ENCODE assay signal across 18 cellular contexts in genomic region chr7:151611041-151611440, GRCh38.
"Had no signal": no experiment of that assay in that cellular context is flagged by ENCODE, and none has a peak within 500 bp of the region (broad histone marks: within the 10 kb centered on the region; RNA-seq: fewer than 3 reads in every experiment).

No MANE protein-coding gene starts in this region.

- H3K9me3 ChIP-seq: SK-N-SH had no signal

- H3K4me2 ChIP-seq: SK-N-SH had no signal

- H3K9ac ChIP-seq: SK-N-SH had no signal

- DNase-seq: KBM-7, NCI-H1092 treated with DMSO at 0.1 percent for 48 hours, NCI-H1436, NCI-H187, NCI-H2029, NCI-H2081 treated with DMSO at 0.1 percent for 48 hours, NCI-H2171, NCI-H226, NCI-H446, NCI-H510A, NCI-H524 treated with DMSO at 0.1 percent for 48 hours, NCI-H69, NCI-H774, Right ventricle myocardium superior, RPMI8226, SIG-M5, SK-N-SH had no signal

- H3K27ac ChIP-seq: HL-60 had no signal
